ENCODE assay signal across 12 cellular contexts in the genomic region with DNA sequence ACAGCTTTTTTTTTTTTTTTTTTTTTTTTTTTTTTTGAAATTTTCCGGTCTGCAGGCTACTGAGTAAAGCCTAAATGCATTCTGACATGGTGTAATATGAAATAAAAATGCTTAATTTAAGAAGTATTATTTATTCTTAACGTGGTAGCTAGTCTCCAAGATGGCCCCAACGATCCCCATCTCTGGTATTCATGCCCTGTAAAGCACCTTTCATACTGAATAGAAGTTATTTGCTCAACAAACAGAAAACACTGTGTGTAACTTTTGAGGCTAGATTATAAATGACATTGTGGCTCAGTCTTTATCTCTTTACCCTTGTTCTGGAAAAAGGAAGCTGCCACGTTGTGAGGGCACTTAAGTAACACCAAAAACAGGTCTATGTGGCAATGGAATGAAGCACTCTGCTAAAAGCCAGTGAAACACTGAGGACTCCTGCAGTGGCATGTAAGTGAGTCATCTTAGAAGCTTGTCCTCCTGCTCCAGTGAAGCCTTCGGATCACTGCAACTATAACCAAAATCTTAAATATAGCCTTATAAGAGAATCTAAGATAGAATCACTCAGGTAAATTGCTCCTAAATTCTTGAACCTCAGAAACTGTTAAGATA.
DNase-seq lines count a peak whose midpoint lies in the region; ATAC-seq, FAIRE-seq and TF ChIP-seq lines count a peak whose summit lies in the region.
"Had no signal": no experiment of that assay in that cellular context is flagged by ENCODE, and none has a peak within 500 bp of the region (broad histone marks: within the 10 kb centered on the region; RNA-seq: fewer than 3 reads in every experiment).

No MANE protein-coding gene starts in this region.

- H3K9ac ChIP-seq in astrocyte (ENCODE audit: low read length) (no peak overlapping the region), H9 (ENCODE audit: extremely low read depth, insufficient read length, low read length) (no peak overlapping the region)

- ATAC-seq in HG03135 (IDR thresholded peaks at IDR 0.05; ENCODE audit: unreplicated experiment), result no peak
- ATAC-seq: activated naive CD8-positive, alpha-beta T cell treated with anti-CD3 and anti-CD28 coated beads, Interleukin-2, amount 50 U/mL, for 24 hours had no signal

- POLR2A ChIA-PET in Caco-2 (lab: Charles Lee), result interaction anchor here (0.6 kb wide), 1 partner anchor 129 kb away, joined by 6 read pairs; a partner anchor contains a TSS

- H2AK5ac ChIP-seq in H9 (ENCODE audit: insufficient read length, low read length), result no peak overlapping the region

- H3K4me3 Mint-ChIP-seq in Caco-2 (ENCODE audit: unreplicated experiment) (no peak overlapping the region), astrocyte (ENCODE audit: unreplicated experiment) (no peak overlapping the region), endothelial cell (ENCODE audit: unreplicated experiment) (no peak overlapping the region), H9 (no peak overlapping the region)
- H3K4me3 Mint-ChIP-seq: activated naive CD8-positive, alpha-beta T cell treated with anti-CD3 and anti-CD28 coated beads, Interleukin-2, amount 50 U/mL, for 24 hours had no signal

- H2BK15ac ChIP-seq in H9 (ENCODE audit: low read depth, low read length), result no peak overlapping the region

- no peaks in the 10 kb centered on the region for H3K27me3 ChIP-seq in Caco-2 (replicated peaks; ENCODE audit: control insufficient read depth, insufficient read depth, low read length)
- no peaks in the 10 kb centered on the region for H3K27me3 ChIP-seq in astrocyte (ENCODE audit: insufficient read depth, low read length)
- H3K27me3 ChIP-seq in kidney epithelial cell (ENCODE audit: control insufficient read depth, insufficient read depth, low read length), result no peaks in the 10 kb centered on the region
- no peaks in the 10 kb centered on the region for H3K27me3 ChIP-seq in H9 (ENCODE audit: insufficient read depth, low read length)
- H3K27me3 ChIP-seq: stomach had no signal

- H3K23me2 ChIP-seq in H9 (ENCODE audit: insufficient read length, low read depth, low read length, poor library complexity, severe bottlenecking), result no peaks in the 10 kb centered on the region

- peaks cover 15% of the 10 kb centered on the region for H3K36me3 Mint-ChIP-seq in Caco-2 (ENCODE audit: insufficient read depth, unreplicated experiment)
- peaks cover 11% of the 10 kb centered on the region for H3K36me3 Mint-ChIP-seq in astrocyte (ENCODE audit: low read depth, unreplicated experiment)
- H3K36me3 Mint-ChIP-seq in endothelial cell (ENCODE audit: low read depth, unreplicated experiment), result peaks cover 12% of the 10 kb centered on the region
- H3K36me3 Mint-ChIP-seq in H9 (ENCODE audit: insufficient read depth in 1 of 3, low read depth in 3 of 3), result peaks cover 17 to 26% (median 19%) of the 10 kb centered on the region in 3 experiments

- H3T11ph ChIP-seq in H9 (ENCODE audit: low read length), result no peak overlapping the region

- no peak overlapping the region for H2BK12ac ChIP-seq in H9 (ENCODE audit: insufficient read length, low read depth, low read length)

- H4K5ac ChIP-seq in H9 (ENCODE audit: insufficient read length, low read depth, low read length), result no peak overlapping the region

- no peaks in the 10 kb centered on the region for H3K9me3 ChIP-seq in Caco-2
- H3K9me3 ChIP-seq in astrocyte (ENCODE audit: insufficient read depth, low read depth, low read length), result peaks cover 2% of the 10 kb centered on the region
- H3K9me3 ChIP-seq in H9 (ENCODE audit: control insufficient read depth, low read depth, low read length), result peaks cover 4% of the 10 kb centered on the region

- H3K36me3 ChIP-seq in Caco-2 (ENCODE audit: control insufficient read depth, insufficient read depth, low read length), result no peaks in the 10 kb centered on the region
- H3K36me3 ChIP-seq in astrocyte (ENCODE audit: insufficient read depth, low read length), result no peaks in the 10 kb centered on the region
- H3K36me3 ChIP-seq in kidney epithelial cell (ENCODE audit: control insufficient read depth, insufficient read depth, low read length), result no peaks in the 10 kb centered on the region

- peaks cover 14% of the 10 kb centered on the region; the same call in 1 of the 2 replicates for H3K4me1 ChIP-seq in Caco-2
- H3K4me1 ChIP-seq in astrocyte (ENCODE audit: insufficient read depth, low read length), result peaks cover 14% of the 10 kb centered on the region
- no peaks in the 10 kb centered on the region for H3K4me1 ChIP-seq in H9 (ENCODE audit: insufficient read depth, low read length)

- no peak overlapping the region for H3K14ac ChIP-seq in H9 (ENCODE audit: insufficient read depth, low read length)

- TF ChIP-seq CTCF in Caco-2 (IDR thresholded peaks at IDR 0.05; ENCODE audit: insufficient read depth in 1 of 2, low read depth in 1 of 2, low read length in 1 of 2, severe bottlenecking in 1 of 2, unreplicated experiment in 1 of 2) (no peak), astrocyte (IDR thresholded peaks at IDR 0.05; ENCODE audit: insufficient read depth, low read depth, low read length) (no peak), kidney epithelial cell (IDR thresholded peaks at IDR 0.05; ENCODE audit: insufficient read depth, low read length, poor library complexity, severe bottlenecking) (no peak), endothelial cell (IDR thresholded peaks at IDR 0.05; ENCODE audit: unreplicated experiment) (no peak), H9 (conservative IDR thresholded peaks at IDR 0.05) (no peak)

- H2BK120ac ChIP-seq in H9 (ENCODE audit: low read depth, low read length, poor library complexity, severe bottlenecking), result no peak overlapping the region

- H4K8ac ChIP-seq in H9 (replicated peaks; ENCODE audit: insufficient read length, low read depth, low read length), result no peak overlapping the region

- H3K56ac ChIP-seq in H9 (ENCODE audit: insufficient read length, low read depth, low read length), result no peak overlapping the region

- H3K4me1 Mint-ChIP-seq in Caco-2 (ENCODE audit: low read depth, unreplicated experiment) (peaks cover 5% of the 10 kb centered on the region), astrocyte (ENCODE audit: low read depth, unreplicated experiment) (peaks cover 10% of the 10 kb centered on the region), endothelial cell (ENCODE audit: unreplicated experiment) (no peaks in the 10 kb centered on the region), H9 (peaks cover 0 to 3% of the 10 kb centered on the region in 2 experiments; a peak in 1 of 4 replicates)
- H3K4me1 Mint-ChIP-seq: activated naive CD8-positive, alpha-beta T cell treated with anti-CD3 and anti-CD28 coated beads, Interleukin-2, amount 50 U/mL, for 24 hours had no signal

- H3K27ac Mint-ChIP-seq in Caco-2 (ENCODE audit: unreplicated experiment) (no peak overlapping the region), astrocyte (ENCODE audit: unreplicated experiment) (peak overlapping the region; percentile 69), endothelial cell (ENCODE audit: unreplicated experiment) (no peak overlapping the region), H9 (no peak overlapping the region; a peak in 1 of 7 replicates)
- H3K27ac Mint-ChIP-seq: activated naive CD8-positive, alpha-beta T cell treated with anti-CD3 and anti-CD28 coated beads, Interleukin-2, amount 50 U/mL, for 24 hours had no signal

- H3K79me2 ChIP-seq in astrocyte (ENCODE audit: insufficient read depth, low read length) (no peaks in the 10 kb centered on the region), H9 (ENCODE audit: insufficient read depth, low read length) (no peaks in the 10 kb centered on the region)

- peak overlapping the region; percentile 53 for H3K4me2 ChIP-seq in astrocyte (ENCODE audit: low read length)
- no peak overlapping the region for H3K4me2 ChIP-seq in H9 (ENCODE audit: insufficient read depth, insufficient read length, low read length)

- H2BK5ac ChIP-seq in H9 (ENCODE audit: insufficient read length, low read length), result no peak overlapping the region

- BruUV-seq in Caco-2 (replicated peaks; lab: Mats Ljungman, UMichigan), result no TSS peak

- no peak overlapping the region for H3K18ac ChIP-seq in H9 (ENCODE audit: insufficient read length, low read depth, low read length)

- no peak overlapping the region for H4K91ac ChIP-seq in H9 (ENCODE audit: insufficient read length, low read depth, low read length)

- H4K20me1 ChIP-seq in astrocyte (ENCODE audit: insufficient read depth, low read length) (no peaks in the 10 kb centered on the region), H9 (ENCODE audit: control insufficient read depth, insufficient read depth, insufficient read length) (no peaks in the 10 kb centered on the region)

- H2AFZ ChIP-seq in astrocyte (ENCODE audit: low read depth, low read length) (no peak overlapping the region), H9 (ENCODE audit: low read length) (no peak overlapping the region)

- CTCF ChIA-PET in Caco-2 (lab: Charles Lee), result interaction anchor here (0.6 kb wide), 1 partner anchor 1304 kb away, joined by 5 read pairs; no protein-coding TSS in a partner anchor

- H3K4me3 ChIP-seq in Caco-2 (ENCODE audit: low read depth, low read length) (no peak overlapping the region), astrocyte (ENCODE audit: insufficient read depth, low read depth, low read length) (no peak overlapping the region), kidney epithelial cell (ENCODE audit: low read depth, low read length) (no peak overlapping the region)
- H3K4me3 ChIP-seq: stomach had no signal

- H3K27me3 Mint-ChIP-seq in Caco-2 (ENCODE audit: insufficient read depth, unreplicated experiment) (no peaks in the 10 kb centered on the region), astrocyte (ENCODE audit: low read depth, unreplicated experiment) (no peaks in the 10 kb centered on the region), endothelial cell (ENCODE audit: unreplicated experiment) (no peaks in the 10 kb centered on the region), H9 (ENCODE audit: low read depth) (no peaks in the 10 kb centered on the region)
- H3K27me3 Mint-ChIP-seq: activated naive CD8-positive, alpha-beta T cell treated with anti-CD3 and anti-CD28 coated beads, Interleukin-2, amount 50 U/mL, for 24 hours had no signal

- H3K9me3 Mint-ChIP-seq in Caco-2 (ENCODE audit: unreplicated experiment) (peaks cover 6% of the 10 kb centered on the region), astrocyte (ENCODE audit: unreplicated experiment) (peaks cover 4% of the 10 kb centered on the region), endothelial cell (ENCODE audit: unreplicated experiment) (peaks cover 3% of the 10 kb centered on the region), H9 (peaks cover 16 to 18% of the 10 kb centered on the region in 2 experiments)

- no peak overlapping the region for H3K4ac ChIP-seq in H9 (ENCODE audit: low read depth, low read length)

- intact Hi-C loops in Caco-2 (cut with micrococcal nuclease; ENCODE audit: unreplicated experiment), result loop anchor here (1.0 kb wide), 1 partner anchor 30 kb away; no protein-coding TSS in a partner anchor

- H3K23ac ChIP-seq in H9 (ENCODE audit: insufficient read length, low read depth, low read length), result no peak overlapping the region

- no peaks in the 10 kb centered on the region for H3K79me1 ChIP-seq in H9 (ENCODE audit: insufficient read depth, low read depth, low read length, poor library complexity, severe bottlenecking)

- peak; percentile 77 for FAIRE-seq in astrocyte (lab: Jason Lieb, UNC)
- FAIRE-seq: islet of Langerhans had no signal

- WGBS in H9 (ENCODE audit: extremely low coverage, insufficient read length, low lambda C conversion rate), result no CpG with 5 or more reads among the region's 5 CpGs

- H3K27ac ChIP-seq in astrocyte (ENCODE audit: low read depth, low read length), result peak overlapping the region; percentile 44
- no peak overlapping the region for H3K27ac ChIP-seq in H9 (ENCODE audit: insufficient read length, low read depth, low read length)
- H3K27ac ChIP-seq: stomach had no signal

- no peak overlapping the region for H2BK20ac ChIP-seq in H9 (ENCODE audit: low read depth, low read length, poor library complexity, severe bottlenecking)

- DNase-seq in Caco-2 (peak; percentile 51 to 57), M059J (ENCODE audit: low read depth) (peak; percentile 77), astrocyte (ENCODE audit: low read depth) (peak; percentile 92), kidney epithelial cell (ENCODE audit: low read depth) (peak; percentile 64), endothelial cell (ENCODE audit: low spot score) (no peak), H9 (no peak), NCI-H774 (lab: John Stamatoyannopoulos, UW) (no peak)
- DNase-seq: activated CD4-positive, CD25-positive, alpha-beta regulatory T cell treated with anti-CD3 and anti-CD28 coated beads, Interleukin-2, amount 50 U/mL, for 72 hours; activated naive CD8-positive, alpha-beta T cell treated with anti-CD3 and anti-CD28 coated beads, Interleukin-2, amount 50 U/mL, for 24 hours; stomach had no signal

Comparison
In these comparisons a context has a peak if more than half of its experiments do, and no peak if none do; other contexts are left out.
1. DNase-seq: peak in Caco-2 (2 of 2), M059J (single experiment), astrocyte (single experiment) and kidney epithelial cell (single experiment); none in endothelial cell (single experiment), H9 (single experiment) and NCI-H774 (single experiment).